ENCODE assay signal across 8 cellular contexts in genomic region chr11:125903753-125904659, GRCh38. TPM values are rescaled to one million over a fixed set of nuclear protein-coding genes. Genes with fewer than 3 reads are reported as not detected.
DNase-seq lines count a peak whose midpoint lies in the region; ATAC-seq and TF ChIP-seq lines count a peak whose summit lies in the region.

Gene DDX25 (plus strand): TSS chr11:125904508. CDS start chr11:125904518, 10 bp downstream.

- H3K9me3 ChIP-seq in endocrine pancreas (ENCODE audit: control insufficient read depth, low read length), result no peaks in the 10 kb centered on the region
- no peaks in the 10 kb centered on the region for H3K9me3 ChIP-seq in uterus

- peaks cover 12 to 27% (median 22%) of the 10 kb centered on the region in 3 donors for H3K4me1 Mint-ChIP-seq in naive B cell

- peak within 1 kb of the TSS; percentile 91 to 98 (median 96) for H3K4me3 Mint-ChIP-seq in naive B cell

- peaks cover 30 to 35% (median 32%) of the 10 kb centered on the region in 3 donors for H3K27me3 Mint-ChIP-seq in naive B cell

- no peaks in the 10 kb centered on the region for H3K36me3 ChIP-seq in endocrine pancreas (ENCODE audit: control insufficient read depth, insufficient read depth, low read length)
- H3K36me3 ChIP-seq in uterus, result no peaks in the 10 kb centered on the region

- H3K27me3 ChIP-seq in endocrine pancreas (ENCODE audit: control insufficient read depth, insufficient read depth, low read length), result no peaks in the 10 kb centered on the region
- H3K27me3 ChIP-seq in uterus, result peaks cover 10 to 20% of the 10 kb centered on the region in 2 donors

- peak within 1 kb of the TSS in 5 of 6 donors; percentile 57 to 96 (median 87) for H3K27ac Mint-ChIP-seq in naive B cell

- peak within 1 kb of the TSS; percentile 92 for H3K9ac ChIP-seq in endocrine pancreas (ENCODE audit: control insufficient read depth, insufficient read depth, low read length)

- peak; percentile 12 to 28 for ATAC-seq in naive B cell (ENCODE audit: low read depth in 2 of 2)
- no peak for ATAC-seq in HG03025 (IDR thresholded peaks at IDR 0.05; ENCODE audit: low FRiP score, unreplicated experiment)

- intact Hi-C loops in uterus (cut with DNase I; ENCODE audit: low total_unique reads), result no loop called here

- H3K4me3 ChIP-seq in endocrine pancreas (ENCODE audit: control insufficient read depth, insufficient read depth, low read length) (peak within 1 kb of the TSS; percentile 99), uterus (peak within 1 kb of the TSS; percentile 41 to 55)

- TF ChIP-seq POLR2A in uterus (IDR thresholded peaks at IDR 0.05), result no peak

- H3K36me3 Mint-ChIP-seq in naive B cell, result no peaks in the 10 kb centered on the region

- no peak for TF ChIP-seq CTCF in uterus (IDR thresholded peaks at IDR 0.05)

- peak; percentile 41 for DNase-seq in activated CD4-positive, CD25-positive, alpha-beta regulatory T cell treated with anti-CD3 and anti-CD28 coated beads, Interleukin-2, amount 50 U/mL, for 72 hours
- no peak for DNase-seq in activated CD4-positive, CD25-positive, alpha-beta regulatory T cell (lab: John Stamatoyannopoulos, UW)
- DNase-seq in T-helper 22 cell (ENCODE audit: low read depth) (peak; percentile 17), naive B cell (no peak), uterus (no peak), epidermal melanocyte (ENCODE audit: insufficient read length, low spot score) (no peak)

- peaks cover 0 to 6% (median 0%) of the 10 kb centered on the region in 7 donors for H3K9me3 Mint-ChIP-seq in naive B cell

- H3K27ac ChIP-seq in uterus, result no peak within 1 kb of the TSS

- no peaks in the 10 kb centered on the region for H3K4me1 ChIP-seq in endocrine pancreas (ENCODE audit: control insufficient read depth, insufficient read depth, low read length)
- H3K4me1 ChIP-seq in uterus, result peaks cover 0 to 9% of the 10 kb centered on the region in 2 donors

RNA-seq across cellular contexts. Expression of gene DDX25, which starts in this region (rescaled TPM):
- polyA plus RNA-seq in naive B cell (ENCODE audit: low read depth in 6 of 6), result under 1 TPM in 1 of 6 donors, not detected in 5; 0.34 TPM
- total RNA-seq in uterus, result 1 to 10 TPM in 1 of 4 donors, under 1 TPM in 1, not detected in 2; 0.46 to 1.1 TPM

Comparison
In these comparisons a context has a peak if more than half of its experiments do, and no peak if none do; other contexts are left out.
1. DNase-seq: peak in activated CD4-positive, CD25-positive, alpha-beta regulatory T cell treated with anti-CD3 and anti-CD28 coated beads, Interleukin-2, amount 50 U/mL, for 72 hours (single experiment) and T-helper 22 cell (single experiment); none in activated CD4-positive, CD25-positive, alpha-beta regulatory T cell (0 of 4), naive B cell (single experiment), uterus (0 of 2) and epidermal melanocyte (single experiment).
2. Peak in ATAC-seq in naive B cell; RNA of the gene not detected or under 1 TPM.